In genomic region chr10:43110318-43111071, GRCh38 we compare ENCODE assay signal across 11 cellular contexts. TPM values are rescaled to one million over a fixed set of nuclear protein-coding genes. Genes with fewer than 3 reads are reported as not detected.
DNase-seq lines count a peak whose midpoint lies in the region; ATAC-seq, FAIRE-seq and TF ChIP-seq lines count a peak whose summit lies in the region.
"Had no signal": no experiment of that assay in that cellular context is flagged by ENCODE, and none has a peak within 500 bp of the region (broad histone marks: within the 10 kb centered on the region; RNA-seq: fewer than 3 reads in every experiment).

No MANE protein-coding gene starts in this region.

- ATAC-seq in GM21717 (IDR thresholded peaks at IDR 0.05; ENCODE audit: unreplicated experiment) (peak; percentile 77), gastroesophageal sphincter (no peak)

- no peak for TF ChIP-seq POLR2A in gastroesophageal sphincter (IDR thresholded peaks at IDR 0.05)

- DNase-seq in EH (ENCODE audit: low read depth) (peak; percentile 70), MM.1S (peak; percentile 63), kidney (peak; percentile 84), SK-N-SH (no peak), NCI-H2107 (lab: John Stamatoyannopoulos, UW) (no peak)
- no peak for DNase-seq in stimulated activated CD4-positive, alpha-beta T cell treated with anti-CD3 and anti-CD28 coated beads, Interleukin-1b, Interleukin-23, amount 100 ng/mL, for 48 hours

- FAIRE-seq in kidney (lab: Jason Lieb, UNC) = no peak
- FAIRE-seq: endometrium, G401.6 had no signal

- POLR2A ChIA-PET in SK-N-SH (lab: Yijun Ruan, JAX) = interaction anchor here (1.2 kb wide), 1 partner anchor 140 kb away, joined by 3 read pairs; no protein-coding TSS in a partner anchor

- intact Hi-C loops in kidney (cut with DNase I) = no loop called here

- H3K79me2 ChIP-seq in MM.1S (ENCODE audit: low read length) = no peaks in the 10 kb centered on the region
- H3K79me2 ChIP-seq in SK-N-SH (ENCODE audit: insufficient read depth) = no peaks in the 10 kb centered on the region

- H3K9me2 ChIP-seq in MM.1S (replicated peaks; ENCODE audit: insufficient read depth, low read length) (no peaks in the 10 kb centered on the region), SK-N-SH (no peaks in the 10 kb centered on the region)

- H3F3A ChIP-seq in MM.1S (ENCODE audit: insufficient read depth, low read length) (no peaks in the 10 kb centered on the region), SK-N-SH (replicated peaks; ENCODE audit: insufficient read depth) (no peaks in the 10 kb centered on the region)

- no peaks in the 10 kb centered on the region for H3K27me3 ChIP-seq in MM.1S (replicated peaks; ENCODE audit: insufficient read depth, low read length)
- H3K27me3 ChIP-seq in SK-N-SH (ENCODE audit: insufficient read depth) = no peaks in the 10 kb centered on the region
- no peaks in the 10 kb centered on the region for H3K27me3 ChIP-seq in gastroesophageal sphincter
- H3K27me3 ChIP-seq: uterus had no signal

- CTCF ChIA-PET in SK-N-SH (lab: Yijun Ruan, JAX) = interaction anchor here (1.3 to 2.7 kb wide), 3 partner anchors 31 to 243 kb away, joined by 3 to 10 read pairs (median 6); no protein-coding TSS in a partner anchor

- H3K4me2 ChIP-seq in MM.1S (ENCODE audit: low read depth, low read length) = peak overlapping the region; percentile 75
- H3K4me2 ChIP-seq in SK-N-SH = no peak overlapping the region

- H4K20me1 ChIP-seq in MM.1S (ENCODE audit: insufficient read depth, low read length) (no peaks in the 10 kb centered on the region), SK-N-SH (ENCODE audit: insufficient read depth) (no peaks in the 10 kb centered on the region)

- H2AFZ ChIP-seq in MM.1S (ENCODE audit: low read length) (peak overlapping the region; percentile 76), SK-N-SH (ENCODE audit: low read depth) (no peak overlapping the region)

- no peak overlapping the region for H3K9ac ChIP-seq in MM.1S (ENCODE audit: low read length)
- H3K9ac ChIP-seq in kidney (ENCODE audit: low read length in 2 of 2) = no peak overlapping the region
- no peak overlapping the region for H3K9ac ChIP-seq in SK-N-SH

- H3K9me3 ChIP-seq in MM.1S (replicated peaks; ENCODE audit: insufficient read depth, low read length) (no peaks in the 10 kb centered on the region), kidney (ENCODE audit: control insufficient read depth in 1 of 2, low read length in 2 of 2) (no peaks in the 10 kb centered on the region), SK-N-SH (no peaks in the 10 kb centered on the region), gastroesophageal sphincter (no peaks in the 10 kb centered on the region)
- H3K9me3 ChIP-seq: uterus had no signal

- TF ChIP-seq CTCF in MM.1S (IDR thresholded peaks at IDR 0.05; ENCODE audit: low read length) = no peak
- TF ChIP-seq CTCF in kidney (IDR thresholded peaks at IDR 0.05; ENCODE audit: borderline replicate concordance, extremely low read depth, insufficient read depth) = no peak
- TF ChIP-seq CTCF in SK-N-SH (IDR thresholded peaks at IDR 0.05) = no peak
- no peak for TF ChIP-seq CTCF in gastroesophageal sphincter (IDR thresholded peaks at IDR 0.05)

- H3K4me3 ChIP-seq in MM.1S (ENCODE audit: low read length) (no peak overlapping the region), kidney (ENCODE audit: low read length in 2 of 2) (no peak overlapping the region), SK-N-SH (ENCODE audit: low read depth in 2 of 2, low read length in 1 of 2) (no peak overlapping the region), gastroesophageal sphincter (no peak overlapping the region)
- H3K4me3 ChIP-seq: uterus had no signal

- H3K4me1 ChIP-seq in MM.1S (ENCODE audit: low read length) (peaks cover 25% of the 10 kb centered on the region), kidney (ENCODE audit: control insufficient read depth in 1 of 2, insufficient read depth in 1 of 2, low read depth in 1 of 2, low read length in 2 of 2) (peaks cover 0 to 2% of the 10 kb centered on the region in 2 donors), SK-N-SH (ENCODE audit: control insufficient read depth in 1 of 2, insufficient read depth in 2 of 2, low read depth in 1 of 2, low read length in 1 of 2) (peaks cover 0 to 35% of the 10 kb centered on the region in 2 experiments; a peak in 1 of 4 replicates), gastroesophageal sphincter (peaks cover 0 to 8% (median 0%) of the 10 kb centered on the region in 3 donors)
- H3K4me1 ChIP-seq: uterus had no signal

- TF ChIP-seq RAD21 in SK-N-SH (IDR thresholded peaks at IDR 0.05; ENCODE audit: low read length) = no peak

- no peak for TF ChIP-seq EP300 in SK-N-SH (IDR thresholded peaks at IDR 0.05; ENCODE audit: borderline replicate concordance in 1 of 2, low read depth in 1 of 2, low read length in 1 of 2)
- no peak for TF ChIP-seq EP300 in gastroesophageal sphincter (IDR thresholded peaks at IDR 0.05)

- WGBS in SK-N-SH (ENCODE audit: low lambda C conversion rate) = 100% methylated on average over 1 of the region's 7 CpGs
- WGBS in gastroesophageal sphincter (ENCODE audit: low coverage in 1 of 2), 2 donors = no CpG with 5 or more reads among the region's 7 CpGs

- H3K27ac ChIP-seq in MM.1S (ENCODE audit: low read length) (peak overlapping the region; percentile 25; the same call in 1 of the 2 replicates), kidney (ENCODE audit: low read depth in 2 of 2, low read length in 2 of 2) (no peak overlapping the region), SK-N-SH (ENCODE audit: low read depth in 2 of 2, low read length in 1 of 2) (peak overlapping the region in 1 of 2 experiments; percentile 56; a peak in 1 of 4 replicates), gastroesophageal sphincter (no peak overlapping the region)
- H3K27ac ChIP-seq: uterus had no signal

- H3K36me3 ChIP-seq in MM.1S (replicated peaks; ENCODE audit: insufficient read depth, low read length) (no peaks in the 10 kb centered on the region), kidney (ENCODE audit: control insufficient read depth in 1 of 2, insufficient read depth in 2 of 2, low read length in 2 of 2) (no peaks in the 10 kb centered on the region), SK-N-SH (replicated peaks in 1 of 2; ENCODE audit: control insufficient read depth in 1 of 2, insufficient read depth in 2 of 2, low read length in 1 of 2) (peaks cover 0 to 3% of the 10 kb centered on the region in 2 experiments), gastroesophageal sphincter (no peaks in the 10 kb centered on the region)
- H3K36me3 ChIP-seq: uterus had no signal

TF ChIP-seq in SK-N-SH, 30 proteins besides CTCF, POLR2A, EP300 and RAD21:
- TF ChIP-seq FOSL2 (IDR thresholded peaks at IDR 0.05; ENCODE audit: borderline replicate concordance, low read depth) (no peak), RFX5 (IDR thresholded peaks at IDR 0.05; ENCODE audit: low read length) (no peak), GATA2 (CRISPR knock-in tag; IDR thresholded peaks at IDR 0.05) (no peak), FOXM1 (IDR thresholded peaks at IDR 0.05; ENCODE audit: low read depth) (no peak), POLR2AphosphoS5 (IDR thresholded peaks at IDR 0.05; ENCODE audit: low read depth, low read length) (no peak), IRF3 (IDR thresholded peaks at IDR 0.05; ENCODE audit: low read depth, low read length) (no peak), PBX3 (IDR thresholded peaks at IDR 0.05) (no peak), MEF2A (IDR thresholded peaks at IDR 0.05; ENCODE audit: borderline replicate concordance, low read depth) (no peak), EZH2phosphoT487 (IDR thresholded peaks at IDR 0.05; ENCODE audit: borderline replicate concordance, low read depth) (no peak), NFIC (IDR thresholded peaks at IDR 0.05; ENCODE audit: borderline replicate concordance) (no peak), NRF1 (IDR thresholded peaks at IDR 0.05; ENCODE audit: low read depth, low read length) (no peak), RXRA (IDR thresholded peaks at IDR 0.05; ENCODE audit: borderline replicate concordance, low read depth) (no peak), SMC3 (IDR thresholded peaks at IDR 0.05; ENCODE audit: low read depth, low read length) (no peak)
- TF ChIP-seq, protein P1, sequence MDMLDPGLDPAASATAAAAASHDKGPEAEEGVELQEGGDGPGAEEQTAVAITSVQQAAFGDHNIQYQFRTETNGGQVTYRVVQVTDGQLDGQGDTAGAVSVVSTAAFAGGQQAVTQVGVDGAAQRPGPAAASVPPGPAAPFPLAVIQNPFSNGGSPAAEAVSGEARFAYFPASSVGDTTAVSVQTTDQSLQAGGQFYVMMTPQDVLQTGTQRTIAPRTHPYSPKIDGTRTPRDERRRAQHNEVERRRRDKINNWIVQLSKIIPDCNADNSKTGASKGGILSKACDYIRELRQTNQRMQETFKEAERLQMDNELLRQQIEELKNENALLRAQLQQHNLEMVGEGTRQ (IDR thresholded peaks at IDR 0.05; ENCODE audit: borderline replicate concordance, low read depth, low read length) = no peak

RNA-seq across cellular contexts. Expression of gene CSGALNACT2, which starts 27.8 kb away (rescaled TPM):
- total RNA-seq in kidney = 20.0 TPM
- 4.8 TPM for polyA plus RNA-seq in kidney (ENCODE audit: insufficient read depth, low read depth, low replicate concordance)
- 11.5 and 16.0 TPM in 2 replicates for polyA plus RNA-seq in SK-N-SH (2012; rRNA removed)
- 16.1 and 21.2 TPM in 2 replicates for polyA plus RNA-seq in SK-N-SH (2012; cell fraction: cytosol; rRNA removed)
- polyA plus RNA-seq in SK-N-SH (2012; cell fraction: nucleus; rRNA removed) = 10.9 and 19.7 TPM in 2 replicates
- 10 to 100 TPM; 28.4 to 37.4 (median 32.7) TPM for total RNA-seq in gastroesophageal sphincter

RNA-seq across cellular contexts. Expression of gene RET, which starts 33.6 kb away (rescaled TPM):
- 3.1 TPM for total RNA-seq in kidney
- polyA plus RNA-seq in kidney (ENCODE audit: insufficient read depth, low read depth, low replicate concordance) = 1.1 TPM
- polyA plus RNA-seq in SK-N-SH (2012; rRNA removed) = 3.2 and 6.8 TPM in 2 replicates
- 5.8 and 12.3 TPM in 2 replicates for polyA plus RNA-seq in SK-N-SH (2012; cell fraction: cytosol; rRNA removed)
- 11.5 and 17.8 TPM in 2 replicates for polyA plus RNA-seq in SK-N-SH (2012; cell fraction: nucleus; rRNA removed)
- total RNA-seq in gastroesophageal sphincter = 1 to 10 TPM; 1.4 to 3.9 (median 1.8) TPM

Comparison
In these comparisons a context has a peak if more than half of its experiments do, and no peak if none do; other contexts are left out.
1. DNase-seq: peak in EH (single experiment), MM.1S (single experiment) and kidney (single experiment); none in SK-N-SH (single experiment), NCI-H2107 (single experiment) and stimulated activated CD4-positive, alpha-beta T cell treated with anti-CD3 and anti-CD28 coated beads, Interleukin-1b, Interleukin-23, amount 100 ng/mL, for 48 hours (single experiment).